Comparison of ENCODE assay signal across 22 cellular contexts in genomic region chr1:67941746-67942145, GRCh38.
DNase-seq lines count a peak whose midpoint lies in the region; ATAC-seq and TF ChIP-seq lines count a peak whose summit lies in the region.
"Had no signal": no experiment of that assay in that cellular context is flagged by ENCODE, and none has a peak within 500 bp of the region (broad histone marks: within the 10 kb centered on the region; RNA-seq: fewer than 3 reads in every experiment).

No MANE protein-coding gene starts in this region.

- H3K4me3 ChIP-seq in IMR-90 (ENCODE audit: insufficient read depth, low read depth, low read length) (no peak overlapping the region), choroid plexus epithelial cell (ENCODE audit: low read depth, low read length) (no peak overlapping the region), neural cell (ENCODE audit: low read length) (peak overlapping the region; percentile 30), PC-9 (no peak overlapping the region)
- H3K4me3 ChIP-seq: BLaER1, GM12878, GM23338, HAP-1 had no signal

- no peak for TF ChIP-seq CTCF in IMR-90 (conservative IDR thresholded peaks at IDR 0.05; ENCODE audit: low read depth, low read length)
- no peak for TF ChIP-seq CTCF in choroid plexus epithelial cell (conservative IDR thresholded peaks at IDR 0.05; ENCODE audit: low read depth, low read length)
- no peak for TF ChIP-seq CTCF in neural cell (IDR thresholded peaks at IDR 0.05; ENCODE audit: poor library complexity, severe bottlenecking)
- TF ChIP-seq CTCF in PC-9 (conservative IDR thresholded peaks at IDR 0.05): no peak

- dilution Hi-C loops in IMR-90 (cut with HindIII; ENCODE audit: low sequenced_read_pairs, unreplicated experiment): no loop called here

- DNase-seq in IMR-90 (no peak), choroid plexus epithelial cell (ENCODE audit: low read depth) (peak; percentile 49), fibroblast of peridontal ligament (ENCODE audit: extremely low read depth) (peak; percentile 39), DMS53 treated with DMSO at 0.1 percent for 48 hours (lab: John Stamatoyannopoulos, UW; ENCODE audit: unreplicated experiment) (no peak), PC-9 (no peak), NOMO-1 treated with DMSO at 0.1 percent for 48 hours (lab: John Stamatoyannopoulos, UW; ENCODE audit: unreplicated experiment) (no peak)
- DNase-seq in activated T-cell treated with anti-CD3 and anti-CD28 coated beads, Interleukin-2, amount 50 U/mL, for 4 hours: no peak
- DNase-seq: Caco-2; CD4-positive, CD25-positive, alpha-beta regulatory T cell; CD8-positive, alpha-beta T cell; DMS153; DMS79; EL; GDM1; HFFc6 had no signal

- H3K36me3 ChIP-seq in IMR-90 (ENCODE audit: control insufficient read depth, insufficient read depth, low read length): no peaks in the 10 kb centered on the region
- no peaks in the 10 kb centered on the region for H3K36me3 ChIP-seq in neural cell (ENCODE audit: insufficient read depth, low read length)
- H3K36me3 ChIP-seq in PC-9 (ENCODE audit: low read depth): no peaks in the 10 kb centered on the region
- H3K36me3 ChIP-seq: BLaER1, HAP-1 had no signal

- POLR2A ChIA-PET in IMR-90 (lab: Charles Lee; ENCODE audit: unreplicated experiment) (interaction anchor here (0.6 kb wide), 1 partner anchor 231 kb away, joined by 3 read pairs; no protein-coding TSS in a partner anchor), PC-9 (lab: Charles Lee; ENCODE audit: unreplicated experiment) (no interaction called here)

- no peaks in the 10 kb centered on the region for H3K36me3 Mint-ChIP-seq in activated T-cell treated with anti-CD3 and anti-CD28 coated beads, Interleukin-2, amount 50 U/mL, for 4 hours (ENCODE audit: insufficient read depth)
- H3K36me3 Mint-ChIP-seq: CD4-positive, CD25-positive, alpha-beta regulatory T cell; CD8-positive, alpha-beta T cell had no signal

- WGBS in IMR-90 (ENCODE audit: extremely low coverage in 2 of 2, insufficient read length in 1 of 2), 2 experiments: no CpG with 5 or more reads among the region's 3 CpGs

- H2BK5ac ChIP-seq in IMR-90 (ENCODE audit: low read depth, low read length, poor library complexity, severe bottlenecking): no peak overlapping the region

- H3K79me1 ChIP-seq in IMR-90 (ENCODE audit: low read depth in 1 of 2, low read length in 2 of 2): no peaks in the 10 kb centered on the region

- H3K4me2 ChIP-seq in IMR-90 (ENCODE audit: low read depth, low read length) (peak overlapping the region; percentile 29; the same call in 1 of the 2 replicates), neural cell (ENCODE audit: low read length) (no peak overlapping the region), PC-9 (no peak overlapping the region)
- H3K4me2 ChIP-seq: BLaER1, GM23338 had no signal

- H3K9me2 ChIP-seq in neural cell (ENCODE audit: insufficient read depth, low read length): no peaks in the 10 kb centered on the region
- H3K9me2 ChIP-seq in PC-9 (ENCODE audit: insufficient read depth): no peaks in the 10 kb centered on the region

- ATAC-seq in IMR-90 (ENCODE audit: low read depth): no peak
- ATAC-seq in activated T-cell treated with anti-CD3 and anti-CD28 coated beads, Interleukin-2, amount 50 U/mL, for 4 hours: no peak
- ATAC-seq: CD8-positive, alpha-beta T cell; GM12878; GM23338 had no signal

- TF ChIP-seq RAD21 in IMR-90 (IDR thresholded peaks at IDR 0.05; ENCODE audit: low read length) (no peak), neural cell (conservative IDR thresholded peaks at IDR 0.05) (no peak)

- in situ Hi-C loops in IMR-90 (cut with MboI; ENCODE audit: low sequenced_read_pairs): no loop called here

- no peak overlapping the region for H2BK20ac ChIP-seq in IMR-90 (ENCODE audit: low read depth, low read length)

- BruUV-seq in IMR-90 (replicated peaks; lab: Mats Ljungman, UMichigan): no TSS peak
- BruUV-seq in PC-9 (replicated peaks; lab: Mats Ljungman, UMichigan): no TSS peak

- H2AK5ac ChIP-seq in IMR-90 (ENCODE audit: low read depth, low read length): no peak overlapping the region

- H3F3A ChIP-seq in neural cell (ENCODE audit: insufficient read depth, low read length, poor library complexity, severe bottlenecking) (peaks cover 6% of the 10 kb centered on the region), PC-9 (ENCODE audit: insufficient read depth, low read depth) (no peaks in the 10 kb centered on the region)

- H3K27me3 ChIP-seq in IMR-90 (ENCODE audit: control insufficient read depth, insufficient read depth, low read length): no peaks in the 10 kb centered on the region
- no peaks in the 10 kb centered on the region for H3K27me3 ChIP-seq in neural cell (ENCODE audit: insufficient read depth, low read depth, low read length)
- H3K27me3 ChIP-seq in PC-9 (ENCODE audit: insufficient read depth, low read depth): no peaks in the 10 kb centered on the region
- H3K27me3 ChIP-seq: BLaER1 had no signal

- no peak overlapping the region for H4K8ac ChIP-seq in IMR-90 (ENCODE audit: low read depth in 2 of 2, low read length in 2 of 2)

- H3K14ac ChIP-seq in IMR-90 (replicated peaks; ENCODE audit: low read depth, low read length): no peak overlapping the region

- no peak for TF ChIP-seq POLR2A in IMR-90 (IDR thresholded peaks at IDR 0.05; ENCODE audit: low read depth, low read length)

- H3K79me2 ChIP-seq in neural cell (replicated peaks; ENCODE audit: insufficient read depth, low read length): no peaks in the 10 kb centered on the region
- H3K79me2 ChIP-seq in PC-9 (ENCODE audit: low read depth): no peaks in the 10 kb centered on the region

- H2AK9ac ChIP-seq in IMR-90 (replicated peaks; ENCODE audit: low read depth, low read length, poor library complexity): no peak overlapping the region

- H3K9ac ChIP-seq in IMR-90 (ENCODE audit: low read depth, low read length) (no peak overlapping the region), neural cell (ENCODE audit: low read length) (no peak overlapping the region)
- H3K9ac ChIP-seq: BLaER1 had no signal

- H4K91ac ChIP-seq in IMR-90 (ENCODE audit: insufficient read depth, low read depth, low read length): no peak overlapping the region

- H3K4me1 ChIP-seq in IMR-90 (ENCODE audit: control insufficient read depth, insufficient read depth, low read length) (peaks cover 15% of the 10 kb centered on the region), PC-9 (replicated peaks; ENCODE audit: insufficient read depth) (no peaks in the 10 kb centered on the region)
- H3K4me1 ChIP-seq: Caco-2, HAP-1 had no signal

- intact Hi-C loops in IMR-90 (cut with micrococcal nuclease) (no loop called here), PC-9 (cut with micrococcal nuclease; ENCODE audit: unreplicated experiment) (no loop called here)

- H2BK120ac ChIP-seq in IMR-90 (ENCODE audit: low read depth, low read length): no peak overlapping the region

- no peak overlapping the region for H3K18ac ChIP-seq in IMR-90 (ENCODE audit: low read depth, low read length)

- H3K9me3 ChIP-seq in IMR-90 (ENCODE audit: control insufficient read depth, insufficient read depth, low read length) (no peaks in the 10 kb centered on the region), neural cell (ENCODE audit: low read length) (no peaks in the 10 kb centered on the region), PC-9 (ENCODE audit: insufficient read depth, low read depth) (peaks cover 3% of the 10 kb centered on the region; the same call in 1 of the 2 replicates)
- H3K9me3 ChIP-seq: BLaER1, Caco-2, HAP-1 had no signal

- no peak overlapping the region for H4K5ac ChIP-seq in IMR-90 (ENCODE audit: low read depth, low read length)

- H3K9me1 ChIP-seq in IMR-90 (ENCODE audit: insufficient read depth, low read length): peaks cover 9% of the 10 kb centered on the region; the same call in 1 of the 2 replicates

- H3K56ac ChIP-seq in IMR-90 (ENCODE audit: extremely low read depth, insufficient read depth, low read length): no peak overlapping the region

- H3K4me3 Mint-ChIP-seq in activated T-cell treated with anti-CD3 and anti-CD28 coated beads, Interleukin-2, amount 50 U/mL, for 4 hours: no peak overlapping the region
- H3K4me3 Mint-ChIP-seq: B cell; CD4-positive, CD25-positive, alpha-beta regulatory T cell; CD8-positive, alpha-beta T cell; GM23338; HFFc6 had no signal

- no peaks in the 10 kb centered on the region for H3K4me1 Mint-ChIP-seq in activated T-cell treated with anti-CD3 and anti-CD28 coated beads, Interleukin-2, amount 50 U/mL, for 4 hours (ENCODE audit: low read depth)
- H3K4me1 Mint-ChIP-seq: B cell; CD4-positive, CD25-positive, alpha-beta regulatory T cell; GM23338 had no signal

- H3K4ac ChIP-seq in IMR-90 (ENCODE audit: low read depth, low read length): no peak overlapping the region

- no peak overlapping the region for H2BK15ac ChIP-seq in IMR-90 (ENCODE audit: low read depth, low read length)

- CTCF ChIA-PET in IMR-90 (lab: Yijun Ruan, JAX) (no interaction called here), PC-9 (lab: Charles Lee) (no interaction called here)

- H2AFZ ChIP-seq in IMR-90 (replicated peaks; ENCODE audit: low read length, poor library complexity): no peak overlapping the region
- no peak overlapping the region for H2AFZ ChIP-seq in neural cell (ENCODE audit: low read depth, low read length)
- H2AFZ ChIP-seq in PC-9: no peak overlapping the region
- H2AFZ ChIP-seq: GM23338 had no signal

- H3K9me3 Mint-ChIP-seq in activated T-cell treated with anti-CD3 and anti-CD28 coated beads, Interleukin-2, amount 50 U/mL, for 4 hours: no peaks in the 10 kb centered on the region
- H3K9me3 Mint-ChIP-seq: GM23338, HFFc6 had no signal

- no peak for TF ChIP-seq EP300 in neural cell (conservative IDR thresholded peaks at IDR 0.05; ENCODE audit: poor library complexity, severe bottlenecking)

- H4K20me1 ChIP-seq in IMR-90 (ENCODE audit: insufficient read depth, low read length): no peaks in the 10 kb centered on the region
- no peaks in the 10 kb centered on the region for H4K20me1 ChIP-seq in neural cell (ENCODE audit: insufficient read depth)
- H4K20me1 ChIP-seq in PC-9 (ENCODE audit: insufficient read depth): no peaks in the 10 kb centered on the region
- H4K20me1 ChIP-seq: BLaER1 had no signal

- H3K23ac ChIP-seq in IMR-90 (ENCODE audit: low read depth, low read length): no peak overlapping the region

- H3K27ac ChIP-seq in IMR-90 (ENCODE audit: insufficient read depth, low read length) (no peak overlapping the region), neural cell (ENCODE audit: low read length) (peak overlapping the region; percentile 45), PC-9 (no peak overlapping the region)
- H3K27ac ChIP-seq: BLaER1, C4-2B had no signal

- peaks cover 2% of the 10 kb centered on the region for H3K27me3 Mint-ChIP-seq in activated T-cell treated with anti-CD3 and anti-CD28 coated beads, Interleukin-2, amount 50 U/mL, for 4 hours (ENCODE audit: low read depth)
- H3K27me3 Mint-ChIP-seq: CD4-positive, CD25-positive, alpha-beta regulatory T cell had no signal

TF ChIP-seq in IMR-90, 13 proteins besides CTCF, POLR2A, EP300 and RAD21:
- TF ChIP-seq CEBPB (IDR thresholded peaks at IDR 0.05; ENCODE audit: low read depth, low read length): peak; percentile 82
- no peak for TF ChIP-seq BHLHE40 (IDR thresholded peaks at IDR 0.05; ENCODE audit: low read depth, low read length)

TF ChIP-seq in neural cell, 6 proteins besides CTCF, POLR2A, EP300 and RAD21 (continues in another document):
- TF ChIP-seq EZH2 (IDR thresholded peaks at IDR 0.05; ENCODE audit: borderline replicate concordance, insufficient read depth, low read length, poor library complexity, severe bottlenecking) (no peak), TAF1 (IDR thresholded peaks at IDR 0.05; ENCODE audit: low read depth) (no peak), SMC3 (conservative IDR thresholded peaks at IDR 0.05; ENCODE audit: poor library complexity) (no peak)

Comparison
In these comparisons a context has a peak if more than half of its experiments do, and no peak if none do; other contexts are left out.
1. DNase-seq: peak in choroid plexus epithelial cell (single experiment) and fibroblast of peridontal ligament (single experiment); none in IMR-90 (single experiment), DMS53 treated with DMSO at 0.1 percent for 48 hours (single experiment), activated T-cell treated with anti-CD3 and anti-CD28 coated beads, Interleukin-2, amount 50 U/mL, for 4 hours (single experiment), PC-9 (0 of 2) and NOMO-1 treated with DMSO at 0.1 percent for 48 hours (single experiment).